ENCODE assay signal across 21 cellular contexts in genomic region chr20:38429301-38429700, GRCh38. TPM values are rescaled to one million over a fixed set of nuclear protein-coding genes. Genes with fewer than 3 reads are reported as not detected.
DNase-seq lines count a peak whose midpoint lies in the region; ATAC-seq, FAIRE-seq and TF ChIP-seq lines count a peak whose summit lies in the region.
"Had no signal": no experiment of that assay in that cellular context is flagged by ENCODE, and none has a peak within 500 bp of the region (broad histone marks: within the 10 kb centered on the region; RNA-seq: fewer than 3 reads in every experiment).

No MANE protein-coding gene starts in this region.

- H3K4me3 Mint-ChIP-seq in activated naive CD4-positive, alpha-beta T cell treated with anti-CD3 and anti-CD28 coated beads, Interleukin-2, amount 50 U/mL, for 24 hours = peak overlapping the region; percentile 52
- H3K4me3 Mint-ChIP-seq in stimulated activated memory B cell treated with anti-CD40 and anti-IgM and Interleukin-4, amounts not matched to agents 10 μg/mL and 1 μg/mL and 100 μg/mL, for 72 hours = no peak overlapping the region
- H3K4me3 Mint-ChIP-seq: central memory CD8-positive, alpha-beta T cell had no signal

- CTCF ChIA-PET in GM12878 (lab: Yijun Ruan, JAX) = interaction anchor here (0.7 to 2.0 kb wide), 2 partner anchors 17 to 44 kb away, joined by 3 to 5 read pairs; partner anchors contain the start of gene RALGAPB

- TF ChIP-seq RAD21 in GM12878 (IDR thresholded peaks at IDR 0.05; ENCODE audit: insufficient read depth, low read depth, low read length) = no peak

- DNase-seq in activated naive CD4-positive, alpha-beta T cell treated with Interleukin-2 at 50 U/mL for 16 hours = no peak
- DNase-seq in GM12878 (ENCODE audit: low read depth, low spot score) (no peak), nucleus accumbens (lab: John Stamatoyannopoulos, UW) (no peak), NCI-H146 treated with DMSO at 0.1 percent for 48 hours (lab: John Stamatoyannopoulos, UW; ENCODE audit: unreplicated experiment) (no peak)
- DNase-seq: activated gamma-delta T cell, dorsolateral prefrontal cortex, foreskin melanocyte, hippocampal formation, NCI-H1092, NCI-H2029 treated with DMSO at 0.1 percent for 48 hours, RPMI8226, T1000, uterus had no signal

- peaks cover 60% of the 10 kb centered on the region for H3K4me1 Mint-ChIP-seq in activated naive CD4-positive, alpha-beta T cell treated with anti-CD3 and anti-CD28 coated beads, Interleukin-2, amount 50 U/mL, for 24 hours
- H3K4me1 Mint-ChIP-seq in stimulated activated memory B cell treated with anti-CD40 and anti-IgM and Interleukin-4, amounts not matched to agents 10 μg/mL and 1 μg/mL and 100 μg/mL, for 72 hours = peaks cover 70% of the 10 kb centered on the region

- SMC1A ChIA-PET in GM12878 (lab: Charles Lee; ENCODE audit: uncharacterized antibody, unreplicated experiment) = no interaction called here

- H3K27me3 Mint-ChIP-seq in activated naive CD4-positive, alpha-beta T cell treated with anti-CD3 and anti-CD28 coated beads, Interleukin-2, amount 50 U/mL, for 24 hours = no peaks in the 10 kb centered on the region
- H3K27me3 Mint-ChIP-seq in stimulated activated memory B cell treated with anti-CD40 and anti-IgM and Interleukin-4, amounts not matched to agents 10 μg/mL and 1 μg/mL and 100 μg/mL, for 72 hours = no peaks in the 10 kb centered on the region
- H3K27me3 Mint-ChIP-seq: central memory CD8-positive, alpha-beta T cell had no signal

- TF ChIP-seq POLR2A in GM12878 (IDR thresholded peaks at IDR 0.05; ENCODE audit: low read depth, low read length) = peak; percentile 45; the same call in 1 of the 2 replicates

- no peaks in the 10 kb centered on the region for H3K9me3 Mint-ChIP-seq in activated naive CD4-positive, alpha-beta T cell treated with anti-CD3 and anti-CD28 coated beads, Interleukin-2, amount 50 U/mL, for 24 hours
- H3K9me3 Mint-ChIP-seq in stimulated activated memory B cell treated with anti-CD40 and anti-IgM and Interleukin-4, amounts not matched to agents 10 μg/mL and 1 μg/mL and 100 μg/mL, for 72 hours = no peaks in the 10 kb centered on the region
- H3K9me3 Mint-ChIP-seq: central memory CD8-positive, alpha-beta T cell had no signal

- H3K27me3 ChIP-seq in Loucy (ENCODE audit: insufficient read depth, low read length, poor library complexity, severe bottlenecking) (no peaks in the 10 kb centered on the region), GM12878 (replicated peaks in 1 of 2; ENCODE audit: control insufficient read depth in 2 of 2, insufficient read depth in 2 of 2, low read length in 1 of 2) (no peaks in the 10 kb centered on the region)
- H3K27me3 ChIP-seq: ascending aorta, dorsolateral prefrontal cortex, suprapubic skin, uterus had no signal

- no peaks in the 10 kb centered on the region for H3K9me2 ChIP-seq in Loucy (replicated peaks; ENCODE audit: low read depth, low read length)

- BruUV-seq in GM12878 (replicated peaks; lab: Mats Ljungman, UMichigan) = no TSS peak

- H2AFZ ChIP-seq in Loucy (ENCODE audit: low read length) (no peak overlapping the region), GM12878 (ENCODE audit: control insufficient read depth, low read depth, low read length) (no peak overlapping the region)

- POLR2A ChIA-PET in GM12878 (lab: Charles Lee) = interaction anchor here (0.9 kb wide), 1 partner anchor 18 kb away, joined by 3 read pairs; no protein-coding TSS in a partner anchor

- H3K27ac ChIP-seq in GM12878 (ENCODE audit: control insufficient read depth, insufficient read depth) = no peak overlapping the region
- H3K27ac ChIP-seq: ascending aorta, suprapubic skin, uterus had no signal

- in situ Hi-C loops in GM12878 (cut with MboI) = no loop called here

- H3F3A ChIP-seq in Loucy (ENCODE audit: low read depth) = no peaks in the 10 kb centered on the region

- peaks cover 43% of the 10 kb centered on the region for H3K36me3 Mint-ChIP-seq in activated naive CD4-positive, alpha-beta T cell treated with anti-CD3 and anti-CD28 coated beads, Interleukin-2, amount 50 U/mL, for 24 hours
- H3K36me3 Mint-ChIP-seq in stimulated activated memory B cell treated with anti-CD40 and anti-IgM and Interleukin-4, amounts not matched to agents 10 μg/mL and 1 μg/mL and 100 μg/mL, for 72 hours = peaks cover 89% of the 10 kb centered on the region

- peaks cover 47% of the 10 kb centered on the region for H3K4me1 ChIP-seq in Loucy (ENCODE audit: insufficient read depth, low read length, poor library complexity, severe bottlenecking)
- H3K4me1 ChIP-seq in GM12878 (ENCODE audit: control insufficient read depth, insufficient read depth, low read length) = peaks cover 7% of the 10 kb centered on the region
- H3K4me1 ChIP-seq: ascending aorta, uterus had no signal

- no peak for TF ChIP-seq EP300 in GM12878 (IDR thresholded peaks at IDR 0.05; ENCODE audit: borderline replicate concordance in 1 of 2, control insufficient read depth in 1 of 2, low read depth in 2 of 2, low read length in 2 of 2)

- H4K20me1 ChIP-seq in Loucy (ENCODE audit: insufficient read depth, low read length, poor library complexity, severe bottlenecking) (peaks cover 97% of the 10 kb centered on the region), GM12878 (ENCODE audit: control insufficient read depth, insufficient read depth) (peaks cover 30% of the 10 kb centered on the region)

- H3K79me2 ChIP-seq in Loucy (ENCODE audit: insufficient read depth, low read length) = peaks cover 98% of the 10 kb centered on the region
- H3K79me2 ChIP-seq in GM12878 (ENCODE audit: control insufficient read depth, insufficient read depth, low read length) = peaks cover 75% of the 10 kb centered on the region

- H3K36me3 ChIP-seq in Loucy (ENCODE audit: insufficient read depth, low read length) (peaks cover 81% of the 10 kb centered on the region), GM12878 (ENCODE audit: control insufficient read depth in 2 of 2, insufficient read depth in 2 of 2, low read length in 1 of 2) (peaks cover 57 to 71% of the 10 kb centered on the region in 2 experiments)
- H3K36me3 ChIP-seq: uterus had no signal

- H3K9ac ChIP-seq in Loucy (ENCODE audit: low read depth, low read length, poor library complexity, severe bottlenecking) (no peak overlapping the region), GM12878 (ENCODE audit: control insufficient read depth, insufficient read depth, low read length) (no peak overlapping the region)

- peak overlapping the region; percentile 45 for H3K4me2 ChIP-seq in Loucy (ENCODE audit: low read depth, low read length, poor library complexity, severe bottlenecking)
- H3K4me2 ChIP-seq in GM12878 (ENCODE audit: control insufficient read depth, insufficient read depth) = no peak overlapping the region

- TF ChIP-seq CTCF in Loucy (conservative IDR thresholded peaks at IDR 0.05; ENCODE audit: low read length) (no peak), GM12878 (IDR thresholded peaks at IDR 0.05 in 2 of 3, conservative IDR thresholded peaks at IDR 0.05 in 1 of 3; ENCODE audit: control insufficient read depth in 2 of 3, extremely low read depth in 1 of 3, insufficient read depth in 1 of 3, low read depth in 3 of 3, low read length in 3 of 3) (no peak)

- ATAC-seq in GM12878 = no peak
- ATAC-seq in stimulated activated memory B cell treated with anti-CD40 and anti-IgM and Interleukin-4, amounts not matched to agents 10 μg/mL and 1 μg/mL and 100 μg/mL, for 72 hours = no peak
- no peak for ATAC-seq in HG03521 (IDR thresholded peaks at IDR 0.05; ENCODE audit: unreplicated experiment)

- RAD21 ChIA-PET in GM12878 (lab: Charles Lee; ENCODE audit: unreplicated experiment) = no interaction called here

- H3K9me3 ChIP-seq in Loucy (ENCODE audit: insufficient read depth, low read depth, low read length) (no peaks in the 10 kb centered on the region), GM12878 (replicated peaks; ENCODE audit: control insufficient read depth, insufficient read depth, low read length) (no peaks in the 10 kb centered on the region)
- H3K9me3 ChIP-seq: ascending aorta, suprapubic skin had no signal

- WGBS in GM12878 (ENCODE audit: insufficient coverage, insufficient replicate concordance, low lambda C conversion rate, missing lambda C conversion rate) = 90% methylated on average over 3 of the region's 3 CpGs

- intact Hi-C loops in GM12878 (cut with micrococcal nuclease; ENCODE audit: unreplicated experiment) = no loop called here

- H3K27ac Mint-ChIP-seq in activated naive CD4-positive, alpha-beta T cell treated with anti-CD3 and anti-CD28 coated beads, Interleukin-2, amount 50 U/mL, for 24 hours = peak overlapping the region; percentile 46
- H3K27ac Mint-ChIP-seq in stimulated activated memory B cell treated with anti-CD40 and anti-IgM and Interleukin-4, amounts not matched to agents 10 μg/mL and 1 μg/mL and 100 μg/mL, for 72 hours = peak overlapping the region; percentile 28

- H3K4me3 ChIP-seq in Loucy (ENCODE audit: low read length, poor library complexity, severe bottlenecking) (no peak overlapping the region), GM12878 (no peak overlapping the region)
- H3K4me3 ChIP-seq: ascending aorta, dorsolateral prefrontal cortex, lung, suprapubic skin, uterus had no signal

- FAIRE-seq in GM12878 (lab: Jason Lieb, UNC) = no peak

RNA-seq across cellular contexts. Expression of gene SNHG17, which starts 5.8 kb away (rescaled TPM):
- 90.9 and 103 TPM in 2 replicates for total RNA-seq in GM12878 (2013; cell fraction: nucleolus; rRNA removed)
- total RNA-seq in GM12878 (2014; rRNA removed) (22.9 and 24.4 TPM in 2 replicates), GM12878 (2014; rRNA removed; fragmentation: Illumina TruSeq; extraction: Trizol) (22.9 and 23.9 TPM in 2 replicates), GM12878 (2021) (50.3 and 63.0 TPM in 2 replicates)
- polyA plus RNA-seq in GM12878 (2011; ENCODE audit: low read depth) = 40.8 TPM
- polyA plus RNA-seq in GM12878 (2011; rRNA removed) (23.5 and 33.9 TPM in 2 replicates), GM12878 (2014; fragmentation: Illumina TruSeq; extraction: Trizol) (15.3 and 20.8 TPM in 2 replicates), GM12878 (2014; fragmentation: Nextera tagmentation; extraction: Ambion mirVana) (10 to 100 TPM; 25.6 to 33.9 TPM), GM12878 (2014; rRNA removed) (62.2 and 69.4 TPM in 2 replicates), GM12878 (2016; fragmentation: Nextera tagmentation; extraction: Ambion mirVana) (10 to 100 TPM; 45.8 to 47.3 TPM)
- 35.0 and 37.2 TPM in 2 replicates for polyA plus RNA-seq in GM12878 (2011; cell fraction: cytosol; rRNA removed)
- polyA plus RNA-seq in GM12878 (2011; cell fraction: nucleus; rRNA removed) = 118 and 158 TPM in 2 replicates
- polyA plus RNA-seq in GM12878 (2012) = 34.9 and 66.5 TPM in 2 replicates
- polyA minus RNA-seq in GM12878 (2011; rRNA and poly(A)+ RNA removed) = 47.5 and 62.1 TPM in 2 replicates
- 25.0 and 26.2 TPM in 2 replicates for polyA minus RNA-seq in GM12878 (2011; cell fraction: cytosol; rRNA and poly(A)+ RNA removed)
- 43.6 and 75.0 TPM in 2 replicates for polyA minus RNA-seq in GM12878 (2011; cell fraction: nucleus; rRNA and poly(A)+ RNA removed)

RNA-seq across cellular contexts. Expression of gene RALGAPB, which starts 43.3 kb away (rescaled TPM):
- 99.4 and 101 TPM in 2 replicates for total RNA-seq in GM12878 (2013; cell fraction: nucleolus; rRNA removed)
- total RNA-seq in GM12878 (2014; rRNA removed) = 17.9 and 20.8 TPM in 2 replicates
- total RNA-seq in GM12878 (2014; rRNA removed; fragmentation: Illumina TruSeq; extraction: Trizol) = 17.3 and 17.6 TPM in 2 replicates
- 19.6 and 21.4 TPM in 2 replicates for total RNA-seq in GM12878 (2021)
- 7.9 TPM for polyA plus RNA-seq in GM12878 (2011; ENCODE audit: low read depth)
- 18.1 and 19.4 TPM in 2 replicates for polyA plus RNA-seq in GM12878 (2011; rRNA removed)
- 7.3 and 10.0 TPM in 2 replicates for polyA plus RNA-seq in GM12878 (2011; cell fraction: cytosol; rRNA removed)
- 38.5 and 40.8 TPM in 2 replicates for polyA plus RNA-seq in GM12878 (2011; cell fraction: nucleus; rRNA removed)
- polyA plus RNA-seq in GM12878 (2012) = 10.6 and 11.1 TPM in 2 replicates
- polyA plus RNA-seq in GM12878 (2014; fragmentation: Illumina TruSeq; extraction: Trizol) = 23.2 and 30.7 TPM in 2 replicates
- polyA plus RNA-seq in GM12878 (2014; fragmentation: Nextera tagmentation; extraction: Ambion mirVana) = 1 to 10 TPM; 3.7 to 4.2 TPM
- 13.6 and 14.9 TPM in 2 replicates for polyA plus RNA-seq in GM12878 (2014; rRNA removed)
- polyA plus RNA-seq in GM12878 (2016; fragmentation: Nextera tagmentation; extraction: Ambion mirVana) = 10 to 100 TPM; 11.5 to 11.7 TPM
- polyA minus RNA-seq in GM12878 (2011; rRNA and poly(A)+ RNA removed) = 32.5 and 34.1 TPM in 2 replicates
- polyA minus RNA-seq in GM12878 (2011; cell fraction: cytosol; rRNA and poly(A)+ RNA removed) = 8.6 and 12.2 TPM in 2 replicates
- polyA minus RNA-seq in GM12878 (2011; cell fraction: nucleus; rRNA and poly(A)+ RNA removed) = 34.8 and 45.2 TPM in 2 replicates
